1 cellular context compared by ENCODE assay signal in the genomic region with DNA sequence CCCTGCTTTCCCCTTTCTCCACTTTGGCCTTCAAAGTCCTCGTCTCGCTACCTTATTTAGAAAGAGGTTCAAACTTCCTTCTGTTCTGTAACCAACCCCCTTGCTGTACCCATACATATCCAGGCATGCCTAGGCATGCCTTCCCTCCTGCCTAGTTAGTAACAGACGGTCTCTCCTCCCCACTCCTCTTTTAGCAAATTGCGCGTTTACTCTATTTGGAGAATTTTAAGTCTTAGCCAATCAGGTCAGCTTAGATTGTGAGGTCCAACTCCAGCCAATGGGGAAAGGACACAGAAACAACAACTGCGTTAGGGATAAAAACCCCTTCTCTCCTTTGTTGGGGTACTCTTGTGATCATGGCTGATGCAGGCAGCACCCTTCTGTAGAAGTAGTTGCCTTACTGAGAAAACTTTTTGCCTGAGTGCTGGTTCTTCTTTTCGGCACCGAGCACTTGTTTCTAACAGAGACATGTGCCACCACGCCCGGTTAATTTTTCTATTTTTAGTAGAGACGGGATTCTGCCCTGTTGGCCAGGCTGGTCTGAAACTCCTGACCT.
TF ChIP-seq lines count a peak whose summit lies in the region.

No MANE protein-coding gene starts in this region.

TF ChIP-seq in K562, 482 proteins besides CTCF, POLR2A, EP300 and RAD21:
- peak; percentile 37; the same call in 1 of the 2 replicates for TF ChIP-seq POLR2H (tag; IDR thresholded peaks at IDR 0.05; ENCODE audit: low read depth)
- TF ChIP-seq ZNF253 (CRISPR knock-in tag; conservative IDR thresholded peaks at IDR 0.05): no peak
TF ChIP-seq in K562: peak in this region for 1.
